23 cellular contexts compared by ENCODE assay signal in the genomic region with DNA sequence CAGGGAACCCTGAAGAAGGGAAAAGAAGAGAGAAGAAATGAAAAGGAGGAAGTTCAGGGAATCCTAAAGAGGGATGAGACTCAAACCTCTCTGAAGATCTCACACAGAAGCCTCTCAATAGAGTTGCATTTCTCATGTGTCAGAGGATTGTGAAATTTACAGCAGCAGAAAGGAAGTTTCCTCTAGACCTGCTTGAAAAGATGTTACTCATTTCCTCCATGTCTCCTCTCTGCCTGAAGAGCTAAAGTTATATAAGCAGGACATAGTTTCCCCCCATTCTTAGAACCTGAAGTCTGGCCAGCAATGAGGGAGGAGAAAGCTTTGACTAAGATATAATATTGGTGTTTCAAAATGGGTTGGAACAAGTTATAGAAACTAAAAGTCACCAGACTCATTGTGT.
DNase-seq lines count a peak whose midpoint lies in the region; ATAC-seq and TF ChIP-seq lines count a peak whose summit lies in the region.
"Had no signal": no experiment of that assay in that cellular context is flagged by ENCODE, and none has a peak within 500 bp of the region (broad histone marks: within the 10 kb centered on the region; RNA-seq: fewer than 3 reads in every experiment).

No MANE protein-coding gene starts in this region.

- no peak for TF ChIP-seq POLR2A in IMR-90 (IDR thresholded peaks at IDR 0.05; ENCODE audit: low read depth, low read length)
- no peak for TF ChIP-seq POLR2A in transverse colon (IDR thresholded peaks at IDR 0.05)

- dilution Hi-C loops in IMR-90 (cut with HindIII; ENCODE audit: low sequenced_read_pairs, unreplicated experiment) = no loop called here

- peak overlapping the region; percentile 52; the same call in 1 of the 2 replicates for H3K18ac ChIP-seq in IMR-90 (ENCODE audit: low read depth, low read length)

- intact Hi-C loops in IMR-90 (cut with micrococcal nuclease) = no loop called here
- intact Hi-C loops in transverse colon (cut with DNase I; ENCODE audit: low total_unique reads) = no loop called here

- no peak for TF ChIP-seq RAD21 in IMR-90 (IDR thresholded peaks at IDR 0.05; ENCODE audit: low read length)

- CTCF ChIA-PET in IMR-90 (lab: Yijun Ruan, JAX) = no interaction called here

- no peaks in the 10 kb centered on the region for H3K79me1 ChIP-seq in IMR-90 (ENCODE audit: low read depth in 1 of 2, low read length in 2 of 2)

- H3K56ac ChIP-seq in IMR-90 (ENCODE audit: extremely low read depth, insufficient read depth, low read length) = no peak overlapping the region

- no peaks in the 10 kb centered on the region for H3K79me2 ChIP-seq in ACC112 (ENCODE audit: control insufficient read depth, insufficient read depth, low read length, unreplicated experiment)

- no peak overlapping the region for H3K14ac ChIP-seq in IMR-90 (replicated peaks; ENCODE audit: low read depth, low read length)

- H2AFZ ChIP-seq in ACC112 (ENCODE audit: low read length, unreplicated experiment) (peak overlapping the region; percentile 48), IMR-90 (replicated peaks; ENCODE audit: low read length, poor library complexity) (no peak overlapping the region)
- H2AFZ ChIP-seq: neural progenitor cell had no signal

- TF ChIP-seq CTCF in IMR-90 (conservative IDR thresholded peaks at IDR 0.05; ENCODE audit: low read depth, low read length) (no peak), fibroblast of mammary gland (conservative IDR thresholded peaks at IDR 0.05; ENCODE audit: control insufficient read depth, insufficient read depth, low read depth, low read length) (no peak), transverse colon (IDR thresholded peaks at IDR 0.05) (no peak)

- no peak for TF ChIP-seq EP300 in transverse colon (IDR thresholded peaks at IDR 0.05; ENCODE audit: low read depth)

- no peak overlapping the region for H3K9ac ChIP-seq in IMR-90 (ENCODE audit: low read depth, low read length)
- H3K9ac ChIP-seq: neural progenitor cell had no signal

- no peak overlapping the region for H4K91ac ChIP-seq in IMR-90 (ENCODE audit: insufficient read depth, low read depth, low read length)

- H2BK120ac ChIP-seq in IMR-90 (ENCODE audit: low read depth, low read length) = no peak overlapping the region

- no peaks in the 10 kb centered on the region for H3K27me3 ChIP-seq in ACC112 (ENCODE audit: insufficient read depth, low read length)
- H3K27me3 ChIP-seq in IMR-90 (ENCODE audit: control insufficient read depth, insufficient read depth, low read length) = no peaks in the 10 kb centered on the region
- H3K27me3 ChIP-seq in transverse colon = no peaks in the 10 kb centered on the region
- H3K27me3 ChIP-seq: cardiac muscle cell, neural progenitor cell had no signal

- H3K27ac ChIP-seq in ACC112 (ENCODE audit: low read depth, low read length) = peak overlapping the region; percentile 30
- no peak overlapping the region for H3K27ac ChIP-seq in IMR-90 (ENCODE audit: insufficient read depth, low read length)
- H3K27ac ChIP-seq in transverse colon = no peak overlapping the region
- H3K27ac ChIP-seq: cardiac muscle cell, neural progenitor cell had no signal

- no peak overlapping the region for H2BK5ac ChIP-seq in IMR-90 (ENCODE audit: low read depth, low read length, poor library complexity, severe bottlenecking)

- no peak overlapping the region for H3K4me2 ChIP-seq in IMR-90 (ENCODE audit: low read depth, low read length)
- H3K4me2 ChIP-seq: neural progenitor cell had no signal

- POLR2A ChIA-PET in IMR-90 (lab: Charles Lee; ENCODE audit: unreplicated experiment) = no interaction called here

- no peak overlapping the region for H2BK15ac ChIP-seq in IMR-90 (ENCODE audit: low read depth, low read length)

- no peak overlapping the region for H4K8ac ChIP-seq in IMR-90 (ENCODE audit: low read depth in 2 of 2, low read length in 2 of 2)

- H3K9me3 ChIP-seq in IMR-90 (ENCODE audit: control insufficient read depth, insufficient read depth, low read length) = no peaks in the 10 kb centered on the region
- no peaks in the 10 kb centered on the region for H3K9me3 ChIP-seq in transverse colon

- peaks cover 8% of the 10 kb centered on the region for H3K4me1 ChIP-seq in ACC112 (ENCODE audit: control insufficient read depth, insufficient read depth, low read length, unreplicated experiment)
- peaks cover 2% of the 10 kb centered on the region; the same call in 1 of the 2 replicates for H3K4me1 ChIP-seq in IMR-90 (ENCODE audit: control insufficient read depth, insufficient read depth, low read length)
- no peaks in the 10 kb centered on the region for H3K4me1 ChIP-seq in transverse colon
- H3K4me1 ChIP-seq: neural progenitor cell had no signal

- H4K20me1 ChIP-seq in IMR-90 (ENCODE audit: insufficient read depth, low read length) = no peaks in the 10 kb centered on the region

- H3K36me3 ChIP-seq in ACC112 (ENCODE audit: insufficient read depth, low read length) = no peaks in the 10 kb centered on the region
- H3K36me3 ChIP-seq in IMR-90 (ENCODE audit: control insufficient read depth, insufficient read depth, low read length) = no peaks in the 10 kb centered on the region
- no peaks in the 10 kb centered on the region for H3K36me3 ChIP-seq in transverse colon
- H3K36me3 ChIP-seq: cardiac muscle cell, neural progenitor cell had no signal

- H2AK5ac ChIP-seq in IMR-90 (ENCODE audit: low read depth, low read length) = no peak overlapping the region

- no peak overlapping the region for H2AK9ac ChIP-seq in IMR-90 (replicated peaks; ENCODE audit: low read depth, low read length, poor library complexity)

- DNase-seq in IMR-90 = peak; percentile 59
- peak; percentile 84 for DNase-seq in SIG-M5 treated with dmso at 0.1 percent for 504 hours (lab: John Stamatoyannopoulos, UW; ENCODE audit: unreplicated experiment)
- DNase-seq in fibroblast of mammary gland (ENCODE audit: low read depth) = peak; percentile 63
- no peak for DNase-seq in central memory CD4-positive, alpha-beta T cell
- DNase-seq in T-helper 9 cell = no peak
- no peak for DNase-seq in transverse colon
- DNase-seq: ACHN; activated CD4-positive, CD25-positive, alpha-beta regulatory T cell; activated CD8-positive, alpha-beta memory T cell treated with anti-CD3 and anti-CD28 coated beads for 24 hours; activated naive CD8-positive, alpha-beta T cell treated with anti-CD3 and anti-CD28 coated beads, Interleukin-2, amount 10 ng/mL, durations not matched to agents 7 days and 5 days; effector CD4-positive, alpha-beta T cell; midbrain; NCI-H1105; NCI-H2107; NCI-H748 treated with DMSO at 0.1 percent for 48 hours; retina; stimulated activated naive CD8-positive, alpha-beta T cell treated with anti-CD3 and anti-CD28 coated beads, Interleukin-15, amount 100 ng/mL, for 72 hours; T-helper 1 cell had no signal

- in situ Hi-C loops in IMR-90 (cut with MboI; ENCODE audit: low sequenced_read_pairs) = no loop called here
- in situ Hi-C loops in transverse colon (cut with MboI; ENCODE audit: low pct_ligation_motif_present in 1 of 4, low pct_unique_long_range_greater_than_20kb in 1 of 4, low sequenced_read_pairs in 3 of 4) = no loop called here

- no peak overlapping the region for H4K5ac ChIP-seq in IMR-90 (ENCODE audit: low read depth, low read length)

- no TSS peak for BruUV-seq in IMR-90 (replicated peaks; lab: Mats Ljungman, UMichigan)

- ATAC-seq in IMR-90 (ENCODE audit: low read depth) = peak; percentile 46; the same call in 1 of the 2 replicates
- ATAC-seq in GM21360 (IDR thresholded peaks at IDR 0.05; ENCODE audit: unreplicated experiment) = no peak
- ATAC-seq: GM12878; stimulated activated naive CD8-positive, alpha-beta T cell treated with anti-CD3 and anti-CD28 coated beads, Interleukin-15, amount 100 ng/mL, for 72 hours had no signal

- no peak overlapping the region for H2BK20ac ChIP-seq in IMR-90 (ENCODE audit: low read depth, low read length)

- no peak overlapping the region for H3K23ac ChIP-seq in IMR-90 (ENCODE audit: low read depth, low read length)

- H3K4ac ChIP-seq in IMR-90 (ENCODE audit: low read depth, low read length) = no peak overlapping the region

- H3K4me3 ChIP-seq in ACC112 (ENCODE audit: low read depth, low read length) (no peak overlapping the region), IMR-90 (ENCODE audit: insufficient read depth, low read depth, low read length) (no peak overlapping the region), fibroblast of mammary gland (ENCODE audit: control insufficient read depth, low read depth, low read length) (no peak overlapping the region), transverse colon (no peak overlapping the region)
- H3K4me3 ChIP-seq: cardiac muscle cell, GM12878, neural progenitor cell had no signal

- no peaks in the 10 kb centered on the region for H3K9me1 ChIP-seq in IMR-90 (ENCODE audit: insufficient read depth, low read length)

TF ChIP-seq in IMR-90, 13 proteins besides CTCF, POLR2A, EP300 and RAD21:
- TF ChIP-seq CEBPB (IDR thresholded peaks at IDR 0.05; ENCODE audit: low read depth, low read length) = peak; percentile 75
- TF ChIP-seq RFX5 (IDR thresholded peaks at IDR 0.05; ENCODE audit: low read depth, low read length) = no peak

Comparison
In these comparisons a context has a peak if more than half of its experiments do, and no peak if none do; other contexts are left out.
1. DNase-seq: peak in IMR-90 (single experiment), SIG-M5 treated with dmso at 0.1 percent for 504 hours (single experiment) and fibroblast of mammary gland (single experiment); none in central memory CD4-positive, alpha-beta T cell (single experiment), T-helper 9 cell (single experiment) and transverse colon (single experiment).